ENCODE assay signal across 25 cellular contexts in the genomic region with DNA sequence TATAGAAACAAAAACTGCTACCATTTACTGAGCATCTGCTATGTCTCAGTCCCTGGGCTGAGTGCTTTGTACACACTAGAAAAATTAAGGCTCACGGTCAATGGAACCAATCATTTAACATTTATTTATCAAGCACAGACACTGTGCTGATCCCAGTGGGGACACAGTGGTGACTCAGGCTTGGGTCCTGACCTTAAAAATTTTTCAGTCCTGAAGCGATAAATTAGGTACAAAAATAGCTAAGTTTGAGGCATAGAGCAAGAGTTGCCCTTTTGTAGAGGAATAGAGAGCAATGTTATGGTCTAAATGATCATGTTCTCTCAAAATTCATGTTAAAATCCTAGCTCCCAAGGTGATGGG.
"Had no signal": no experiment of that assay in that cellular context is flagged by ENCODE, and none has a peak within 500 bp of the region (broad histone marks: within the 10 kb centered on the region; RNA-seq: fewer than 3 reads in every experiment).

No MANE protein-coding gene starts in this region.

- H3K27me3 ChIP-seq: Peyer's patch had no signal

- FAIRE-seq: HepG2 had no signal

- H3K9ac ChIP-seq: KMS-11 had no signal

- ATAC-seq: HepG2 had no signal

- H3K4me1 ChIP-seq: Peyer's patch, SJSA1 had no signal

- H3K27ac ChIP-seq: KMS-11, PC-9, Peyer's patch, SJSA1, SK-N-MC had no signal

- H3K4me3 ChIP-seq: PC-9, Peyer's patch, SJSA1, SK-N-MC had no signal

- H2AFZ ChIP-seq: PC-9 had no signal

- H3K36me3 ChIP-seq: Peyer's patch, SJSA1 had no signal

- H3K4me2 ChIP-seq: KMS-11, PC-9 had no signal

- H3K9me3 ChIP-seq: Peyer's patch, SJSA1 had no signal

- DNase-seq: IMR-90, Kasumi-1, MM.1S, NCI-H1092 treated with DMSO at 0.1 percent for 48 hours, NCI-H1436, NCI-H187, NCI-H2029, NCI-H2081 treated with DMSO at 0.1 percent for 48 hours, NCI-H2171, NCI-H226, NCI-H446, NCI-H510A, NCI-H524 treated with DMSO at 0.1 percent for 48 hours, NCI-H69, NCI-H774, OCI-M1, PC-9, Peyer's patch, Right ventricle myocardium superior, RPMI8226, SIG-M5 had no signal
